In genomic region chr20:35508493-35509218, GRCh38 we compare ENCODE assay signal across 29 cellular contexts. TPM values are rescaled to one million over a fixed set of nuclear protein-coding genes. Genes with fewer than 3 reads are reported as not detected.
"Had no signal": no experiment of that assay in that cellular context is flagged by ENCODE, and none has a peak within 500 bp of the region (broad histone marks: within the 10 kb centered on the region; RNA-seq: fewer than 3 reads in every experiment).

No MANE protein-coding gene starts in this region.

- H3K4me1 Mint-ChIP-seq: endodermal cell, neural progenitor cell had no signal

- DNase-seq: activated CD4-positive, alpha-beta T cell treated with anti-CD3 and anti-CD28 coated beads for 1 hour; activated CD4-positive, alpha-beta T cell treated with anti-CD3 and anti-CD28 coated beads, Interleukin-2, amount 50 U/mL, for 1 hour; activated CD8-positive, alpha-beta T cell treated with anti-CD3 and anti-CD28 coated beads, Interleukin-2, amount 10 ng/mL, durations not matched to agents 7 days and 5 days; activated naive CD4-positive, alpha-beta T cell treated with Interleukin-2 at 50 U/mL for 16 hours; activated T-cell treated with anti-CD3 and anti-CD28 coated beads, Interleukin-2, amount 50 U/mL, for 4 hours; cortex of kidney; endodermal cell; esophagus squamous epithelium; gastrocnemius medialis; islet precursor cell; left cardiac atrium; mesenchymal stem cell; naive thymus-derived CD4-positive, alpha-beta T cell; retina; stimulated activated CD4-positive, alpha-beta T cell treated with anti-CD3 and anti-CD28 coated beads, Interleukin-2, amount 100 ng/mL, for 48 hours; stimulated activated CD8-positive, alpha-beta memory T cell treated with anti-CD3 and anti-CD28 coated beads, Interleukin-4, amount 100 ng/mL, for 48 hours; stimulated activated naive CD8-positive, alpha-beta T cell treated with anti-CD3 and anti-CD28 coated beads, Interleukin-15, Interleukin-2, amounts not matched to agents 100 U/mL and 50 U/mL, for 24 hours; upper lobe of right lung; WERI-Rb-1 had no signal

- H3K9me3 Mint-ChIP-seq: activated T-cell treated with anti-CD3 and anti-CD28 coated beads, Interleukin-2, amount 50 U/mL, for 4 hours; endodermal cell; naive thymus-derived CD4-positive, alpha-beta T cell; neural progenitor cell had no signal

- H3K36me3 ChIP-seq: neural progenitor cell had no signal

- H3K27me3 Mint-ChIP-seq: naive thymus-derived CD4-positive, alpha-beta T cell; progenitor cell of endocrine pancreas had no signal

- H3K4me3 ChIP-seq: esophagus squamous epithelium, gastrocnemius medialis, heart left ventricle, neural progenitor cell, upper lobe of right lung had no signal

- H3K9me3 ChIP-seq: esophagus squamous epithelium, gastrocnemius medialis, heart left ventricle, upper lobe of right lung had no signal

- H3K4me1 ChIP-seq: esophagus squamous epithelium, gastrocnemius medialis, neural progenitor cell, upper lobe of right lung had no signal

- H3K4me2 ChIP-seq: neural progenitor cell had no signal

- H3K27ac ChIP-seq: esophagus squamous epithelium, gastrocnemius medialis, heart left ventricle, neural progenitor cell, upper lobe of right lung, WERI-Rb-1 had no signal

- H3K9ac ChIP-seq: neural progenitor cell had no signal

- H3K4me3 Mint-ChIP-seq: activated CD8-positive, alpha-beta T cell treated with anti-CD3 and anti-CD28 coated beads, Interleukin-2, amount 10 ng/mL, durations not matched to agents 7 days and 5 days; activated T-cell treated with anti-CD3 and anti-CD28 coated beads, Interleukin-2, amount 50 U/mL, for 4 hours; endodermal cell; naive thymus-derived CD4-positive, alpha-beta T cell; neural progenitor cell had no signal

- ATAC-seq: activated CD8-positive, alpha-beta T cell treated with anti-CD3 and anti-CD28 coated beads, Interleukin-2, amount 10 ng/mL, durations not matched to agents 7 days and 5 days; activated T-cell treated with anti-CD3 and anti-CD28 coated beads, Interleukin-2, amount 50 U/mL, for 4 hours; gastrocnemius medialis; heart left ventricle; left cardiac atrium; naive thymus-derived CD4-positive, alpha-beta T cell; stimulated activated naive CD8-positive, alpha-beta T cell treated with anti-CD3 and anti-CD28 coated beads, Interleukin-15, Interleukin-2, amounts not matched to agents 100 U/mL and 50 U/mL, for 24 hours; upper lobe of right lung had no signal

- H3K27me3 ChIP-seq: esophagus squamous epithelium, gastrocnemius medialis, heart left ventricle, neural progenitor cell, upper lobe of right lung had no signal

- H3K27ac Mint-ChIP-seq: activated CD8-positive, alpha-beta T cell treated with anti-CD3 and anti-CD28 coated beads, Interleukin-2, amount 10 ng/mL, durations not matched to agents 7 days and 5 days; endodermal cell; neural progenitor cell; progenitor cell of endocrine pancreas had no signal

RNA-seq across cellular contexts. Expression of gene C20orf173, which starts 20.8 kb away (rescaled TPM):
- total RNA-seq: activated CD8-positive, alpha-beta T cell treated with anti-CD3 and anti-CD28 coated beads, Interleukin-2, amount 10 ng/mL, durations not matched to agents 7 days and 5 days; activated T-cell treated with anti-CD3 and anti-CD28 coated beads, Interleukin-2, amount 50 U/mL, for 4 hours; cerebellum; endodermal cell; esophagus squamous epithelium; gastrocnemius medialis; heart left ventricle; left cardiac atrium; lower leg skin; mucosa of gallbladder; naive thymus-derived CD4-positive, alpha-beta T cell; omental fat pad; progenitor cell of endocrine pancreas; subcutaneous adipose tissue; T-helper 2 cell treated with Interferon-gamma antibody and Interleukin-4, amounts not matched to agents 100 ng/mL and 5 ng/mL, for 36 hours; upper lobe of right lung had no signal
- polyA plus RNA-seq: heart left ventricle; naive thymus-derived CD4-positive, alpha-beta T cell; thymus had no signal
